1 cellular context compared by ENCODE assay signal in genomic region chr20:23606652-23607049, GRCh38.
A peak's percentile ranks its signal among the peaks of the same experiment; 100 is the strongest.
TF ChIP-seq lines count a peak whose summit lies in the region.

No MANE protein-coding gene starts in this region.

TF ChIP-seq in HepG2, 621 proteins besides CTCF, POLR2A, EP300 and RAD21 (continued from another document and continues in another):
- TF ChIP-seq PRDM15 (CRISPR knock-in tag; IDR thresholded peaks at IDR 0.05) (no peak), ZNF720 (CRISPR knock-in tag; IDR thresholded peaks at IDR 0.05) (no peak), E2F5 (CRISPR knock-in tag; conservative IDR thresholded peaks at IDR 0.05) (no peak), HES4 (CRISPR knock-in tag; IDR thresholded peaks at IDR 0.05; ENCODE audit: borderline replicate concordance) (no peak), HIC2 (CRISPR knock-in tag; IDR thresholded peaks at IDR 0.05; ENCODE audit: low read depth) (no peak), KLF15 (CRISPR knock-in tag; IDR thresholded peaks at IDR 0.05; ENCODE audit: borderline replicate concordance) (no peak), ZNF414 (CRISPR knock-in tag; IDR thresholded peaks at IDR 0.05) (no peak), STAT6 (CRISPR knock-in tag; IDR thresholded peaks at IDR 0.05; ENCODE audit: borderline replicate concordance) (no peak), RFX3 (CRISPR knock-in tag; IDR thresholded peaks at IDR 0.05) (no peak), CCDC6 (CRISPR knock-in tag; IDR thresholded peaks at IDR 0.05) (no peak), RCOR2 (CRISPR knock-in tag; IDR thresholded peaks at IDR 0.05) (no peak), ZNF703 (CRISPR knock-in tag; IDR thresholded peaks at IDR 0.05; ENCODE audit: borderline replicate concordance) (no peak), ZFYVE20 (CRISPR knock-in tag; IDR thresholded peaks at IDR 0.05; ENCODE audit: borderline replicate concordance, low read depth) (no peak), ZMAT3 (CRISPR knock-in tag; conservative IDR thresholded peaks at IDR 0.05) (no peak), CEBPG (CRISPR knock-in tag; IDR thresholded peaks at IDR 0.05) (peak; percentile 26; the same call in 1 of the 2 replicates), TEAD2 (CRISPR knock-in tag; IDR thresholded peaks at IDR 0.05) (no peak), HOMEZ (CRISPR knock-in tag; IDR thresholded peaks at IDR 0.05; ENCODE audit: low read depth) (no peak), ONECUT2 (CRISPR knock-in tag; IDR thresholded peaks at IDR 0.05) (no peak), ZNF367 (CRISPR knock-in tag; IDR thresholded peaks at IDR 0.05; ENCODE audit: borderline replicate concordance) (no peak), ZNF776 (CRISPR knock-in tag; IDR thresholded peaks at IDR 0.05) (no peak), ZNF558 (CRISPR knock-in tag; IDR thresholded peaks at IDR 0.05; ENCODE audit: borderline replicate concordance) (no peak), ZBTB43 (CRISPR knock-in tag; conservative IDR thresholded peaks at IDR 0.05) (no peak), JUNB (CRISPR knock-in tag; IDR thresholded peaks at IDR 0.05; ENCODE audit: borderline replicate concordance) (no peak), ZNF589 (CRISPR knock-in tag; conservative IDR thresholded peaks at IDR 0.05) (no peak), NBN (conservative IDR thresholded peaks at IDR 0.05) (no peak), ZSCAN25 (CRISPR knock-in tag; IDR thresholded peaks at IDR 0.05) (no peak), SMYD3 (CRISPR knock-in tag; IDR thresholded peaks at IDR 0.05) (no peak), PAX8 (CRISPR knock-in tag; IDR thresholded peaks at IDR 0.05; ENCODE audit: borderline replicate concordance) (no peak), ZNF609 (CRISPR knock-in tag; IDR thresholded peaks at IDR 0.05; ENCODE audit: borderline replicate concordance) (no peak), ZNF619 (CRISPR knock-in tag; IDR thresholded peaks at IDR 0.05) (no peak), ZNF598 (CRISPR knock-in tag; IDR thresholded peaks at IDR 0.05; ENCODE audit: borderline replicate concordance) (peak; percentile 67; the same call in 1 of the 2 replicates), IKZF4 (CRISPR knock-in tag; IDR thresholded peaks at IDR 0.05; ENCODE audit: borderline replicate concordance, low read depth, not compliant biosample characterization) (no peak), HOXA9 (CRISPR knock-in tag; IDR thresholded peaks at IDR 0.05; ENCODE audit: borderline replicate concordance) (no peak), ZBTB33 (CRISPR knock-in tag; IDR thresholded peaks at IDR 0.05) (no peak), ZNF33A (CRISPR knock-in tag; IDR thresholded peaks at IDR 0.05; ENCODE audit: borderline replicate concordance) (no peak), PAWR (CRISPR knock-in tag; IDR thresholded peaks at IDR 0.05; ENCODE audit: borderline replicate concordance) (no peak), ZNF17 (CRISPR knock-in tag; IDR thresholded peaks at IDR 0.05) (no peak), NCOA1 (CRISPR knock-in tag; IDR thresholded peaks at IDR 0.05) (no peak), ZNF607 (CRISPR knock-in tag; IDR thresholded peaks at IDR 0.05; ENCODE audit: borderline replicate concordance) (no peak), TCF12 (IDR thresholded peaks at IDR 0.05) (no peak), TCF12 (CRISPR knock-in tag; IDR thresholded peaks at IDR 0.05) (no peak), GPBP1L1 (CRISPR knock-in tag; IDR thresholded peaks at IDR 0.05) (no peak)
